ENCODE assay signal across 19 cellular contexts in genomic region chr17:3692346-3692745, GRCh38. TPM values are rescaled to one million over a fixed set of nuclear protein-coding genes. Genes with fewer than 3 reads are reported as not detected.
A peak's percentile ranks its signal among the peaks of the same experiment; 100 is the strongest.
DNase-seq lines count a peak whose midpoint lies in the region; ATAC-seq and TF ChIP-seq lines count a peak whose summit lies in the region.
"Had no signal": no experiment of that assay in that cellular context is flagged by ENCODE, and none has a peak within 500 bp of the region (broad histone marks: within the 10 kb centered on the region; RNA-seq: fewer than 3 reads in every experiment).

No MANE protein-coding gene starts in this region.

- in situ Hi-C loops in astrocyte of the spinal cord (cut with HindIII; ENCODE audit: low sequenced_read_pairs), result no loop called here

- ATAC-seq in naive B cell (ENCODE audit: low read depth in 2 of 2), result no peak
- ATAC-seq in GM21381 (IDR thresholded peaks at IDR 0.05; ENCODE audit: unreplicated experiment), result no peak
- no peak for ATAC-seq in GM19324 (IDR thresholded peaks at IDR 0.05; ENCODE audit: low FRiP score, unreplicated experiment)
- ATAC-seq: activated CD8-positive, alpha-beta T cell treated with anti-CD3 and anti-CD28 coated beads for 36 hours; heart left ventricle had no signal

- H3K4me3 ChIP-seq in astrocyte of the spinal cord (ENCODE audit: low read depth, low read length), result no peak overlapping the region
- H3K4me3 ChIP-seq: coronary artery, heart left ventricle, transverse colon had no signal

- H3K27ac Mint-ChIP-seq in IgD-negative memory B cell, result peak overlapping the region; percentile 75 to 92 (median 88)
- H3K27ac Mint-ChIP-seq in naive B cell, result peak overlapping the region in 4 of 6 donors; percentile 79 to 95 (median 94)
- H3K27ac Mint-ChIP-seq: activated CD8-positive, alpha-beta T cell treated with anti-CD3 and anti-CD28 coated beads for 36 hours had no signal

- TF ChIP-seq CTCF in GM12872 (IDR thresholded peaks at IDR 0.05; ENCODE audit: insufficient read depth, low read depth, low read length) (peak; percentile 30; the same call in 1 of the 3 replicates), astrocyte of the spinal cord (IDR thresholded peaks at IDR 0.05; ENCODE audit: low read depth, low read length) (peak; percentile 4)

- DNase-seq in astrocyte of the spinal cord (ENCODE audit: low read depth, low spot score), result no peak
- no peak for DNase-seq in naive B cell
- DNase-seq in substantia nigra (lab: John Stamatoyannopoulos, UW), result no peak
- DNase-seq in hippocampal formation (lab: John Stamatoyannopoulos, UW), result no peak
- DNase-seq: activated CD8-positive, alpha-beta T cell treated with anti-CD3 and anti-CD28 coated beads for 36 hours; amygdala; Kasumi-1; kidney glomerular epithelial cell; NCI-H1436; NCI-H345; stimulated activated CD4-positive, alpha-beta T cell treated with anti-CD3 and anti-CD28 coated beads, Interleukin-4, amount 100 ng/mL, for 4 hours; transverse colon had no signal

- H3K36me3 Mint-ChIP-seq in IgD-negative memory B cell (peaks cover 8% of the 10 kb centered on the region), naive B cell (peaks cover 14 to 21% of the 10 kb centered on the region in 2 donors)

- H3K27me3 Mint-ChIP-seq in IgD-negative memory B cell (no peaks in the 10 kb centered on the region), naive B cell (no peaks in the 10 kb centered on the region)
- H3K27me3 Mint-ChIP-seq: activated CD8-positive, alpha-beta T cell treated with anti-CD3 and anti-CD28 coated beads for 36 hours had no signal

- H3K4me3 Mint-ChIP-seq in IgD-negative memory B cell, result peak overlapping the region; percentile 84 to 96 (median 93)
- peak overlapping the region; percentile 92 to 99 (median 98) for H3K4me3 Mint-ChIP-seq in naive B cell
- H3K4me3 Mint-ChIP-seq: activated CD8-positive, alpha-beta T cell treated with anti-CD3 and anti-CD28 coated beads for 36 hours had no signal

- peaks cover 0 to 3% (median 0%) of the 10 kb centered on the region in 3 donors for H3K9me3 Mint-ChIP-seq in IgD-negative memory B cell
- no peaks in the 10 kb centered on the region for H3K9me3 Mint-ChIP-seq in naive B cell
- H3K9me3 Mint-ChIP-seq: activated CD8-positive, alpha-beta T cell treated with anti-CD3 and anti-CD28 coated beads for 36 hours had no signal

- H3K4me1 Mint-ChIP-seq in IgD-negative memory B cell, result peaks cover 16 to 44% (median 36%) of the 10 kb centered on the region in 3 donors
- peaks cover 46 to 67% (median 59%) of the 10 kb centered on the region in 3 donors for H3K4me1 Mint-ChIP-seq in naive B cell

- H3K27ac ChIP-seq in substantia nigra (ENCODE audit: low read depth, low read length, poor library complexity, severe bottlenecking), result no peak overlapping the region
- H3K27ac ChIP-seq: C4-2B, coronary artery, heart left ventricle, transverse colon had no signal

RNA-seq across cellular contexts. Expression of gene P2RX5, which starts 3.6 kb away (rescaled TPM):
- polyA plus RNA-seq in IgD-negative memory B cell (764 TPM), naive B cell (ENCODE audit: low read depth in 6 of 6) (100 to 1,000 TPM; 377 to 864 (median 638) TPM)

RNA-seq across cellular contexts. Expression of gene EMC6, which starts 23.7 kb away (rescaled TPM):
- polyA plus RNA-seq in IgD-negative memory B cell (81.8 TPM), naive B cell (ENCODE audit: low read depth in 6 of 6) (10 to 100 TPM; 38.9 to 83.4 (median 55.2) TPM)

RNA-seq across cellular contexts. Expression of gene TAX1BP3, which starts 24.0 kb away (rescaled TPM):
- polyA plus RNA-seq in IgD-negative memory B cell (72.1 TPM), naive B cell (ENCODE audit: low read depth in 6 of 6) (10 to 100 TPM; 37.1 to 56.5 (median 45.1) TPM)

RNA-seq across cellular contexts. Expression of gene HASPIN, which starts 31.4 kb away (rescaled TPM):
- polyA plus RNA-seq in IgD-negative memory B cell, result 0.34 TPM
- 1 to 10 TPM in 1 of 6 donors, under 1 TPM in 5; 0.19 to 2.3 (median 0.74) TPM for polyA plus RNA-seq in naive B cell (ENCODE audit: low read depth in 6 of 6)

RNA-seq across cellular contexts. Expression of gene CTNS, which starts 55.8 kb away (rescaled TPM):
- polyA plus RNA-seq in IgD-negative memory B cell, result 13.0 TPM
- polyA plus RNA-seq in naive B cell (ENCODE audit: low read depth in 6 of 6), result 10 to 100 TPM in 3 of 6 donors, 1 to 10 TPM in 3; 9.2 to 14.5 (median 10.2) TPM
